Comparison of ENCODE assay signal across 21 cellular contexts in genomic region chr5:23147625-23148024, GRCh38.
"Had no signal": no experiment of that assay in that cellular context is flagged by ENCODE, and none has a peak within 500 bp of the region (broad histone marks: within the 10 kb centered on the region; RNA-seq: fewer than 3 reads in every experiment).

No MANE protein-coding gene starts in this region.

- H3K4me1 Mint-ChIP-seq: immature natural killer cell, mesothelial cell of epicardium had no signal

- H3K4me3 ChIP-seq: coronary artery, dorsolateral prefrontal cortex, esophagus muscularis mucosa, gastroesophageal sphincter, heart left ventricle, hepatocyte, left lung, lower lobe of right lung, mucosa of descending colon had no signal

- DNase-seq: dermis blood vessel endothelial cell; dorsolateral prefrontal cortex; effector CD4-positive, alpha-beta T cell; effector memory CD4-positive, alpha-beta T cell; foreskin keratinocyte; heart left ventricle; hypothalamus; immature natural killer cell; islet precursor cell; kidney; kidney glomerular epithelial cell; left ventricle myocardium superior; lower lobe of right lung; mesenchymal stem cell; mucosa of descending colon had no signal

- H2AFZ ChIP-seq: hepatocyte had no signal

- H3K4me1 ChIP-seq: esophagus muscularis mucosa, foreskin keratinocyte, gastroesophageal sphincter, heart left ventricle, left lung, lower lobe of right lung had no signal

- H3K36me3 Mint-ChIP-seq: mesothelial cell of epicardium had no signal

- ATAC-seq: foreskin keratinocyte, gastroesophageal sphincter, heart left ventricle, left lung, left ventricle myocardium superior, lower lobe of right lung, mucosa of descending colon had no signal

- H3K4me3 Mint-ChIP-seq: immature natural killer cell, mesothelial cell of epicardium had no signal

- H3K9me3 ChIP-seq: esophagus muscularis mucosa, left lung, lower lobe of right lung, mucosa of descending colon had no signal

- H3K27ac ChIP-seq: coronary artery, dorsolateral prefrontal cortex, esophagus muscularis mucosa, foreskin keratinocyte, gastroesophageal sphincter, heart left ventricle, hepatocyte, left lung, lower lobe of right lung had no signal

- H3K36me3 ChIP-seq: esophagus muscularis mucosa, gastroesophageal sphincter, heart left ventricle, left lung, lower lobe of right lung had no signal

- H3K4me2 ChIP-seq: hepatocyte had no signal

- H3K27me3 ChIP-seq: esophagus muscularis mucosa, foreskin keratinocyte, gastroesophageal sphincter, heart left ventricle, hepatocyte, left lung had no signal

- H3K79me2 ChIP-seq: hepatocyte had no signal

- H3K27ac Mint-ChIP-seq: immature natural killer cell, mesothelial cell of epicardium had no signal
